ENCODE assay signal across 14 cellular contexts in the genomic region with DNA sequence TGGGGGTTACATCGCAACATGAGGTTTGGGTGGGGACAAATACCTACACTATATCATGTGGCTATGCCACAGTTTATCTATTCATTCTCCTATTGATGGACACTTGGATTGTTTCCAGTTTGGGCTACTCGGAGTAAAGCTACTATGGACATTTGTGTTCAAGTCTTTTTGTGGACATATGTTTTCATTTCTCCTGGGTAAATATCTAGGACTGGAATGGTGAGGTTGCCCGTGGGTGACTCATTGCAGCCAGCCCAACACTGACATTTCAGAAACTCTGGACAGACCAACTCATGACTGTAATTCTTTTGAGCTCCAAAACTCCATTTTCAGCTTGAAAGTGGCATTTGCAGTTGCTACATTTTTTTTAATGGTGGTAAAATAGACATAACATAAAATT.
"Had no signal": no experiment of that assay in that cellular context is flagged by ENCODE, and none has a peak within 500 bp of the region (broad histone marks: within the 10 kb centered on the region; RNA-seq: fewer than 3 reads in every experiment).

No MANE protein-coding gene starts in this region.

- DNase-seq: activated CD4-positive, alpha-beta T cell treated with anti-CD3 and anti-CD28 coated beads for 36 hours; activated naive CD4-positive, alpha-beta T cell treated with Interleukin-2 at 50 U/mL for 16 hours; central memory CD4-positive, alpha-beta T cell; effector CD8-positive, alpha-beta T cell; head of caudate nucleus; mucosa of descending colon; naive thymus-derived CD8-positive, alpha-beta T cell; right lobe of liver; stimulated activated naive CD4-positive, alpha-beta T cell had no signal

- H3K4me3 ChIP-seq: coronary artery, mucosa of descending colon, prostate gland, right lobe of liver, suprapubic skin had no signal

- H3K27ac ChIP-seq: coronary artery, neutrophil, prostate gland, right lobe of liver, suprapubic skin, VCaP had no signal

- H3K27me3 ChIP-seq: neutrophil, right lobe of liver, suprapubic skin had no signal

- H3K4me1 ChIP-seq: prostate gland, right lobe of liver, suprapubic skin had no signal

- H3K9me3 ChIP-seq: mucosa of descending colon, neutrophil, prostate gland, right lobe of liver, suprapubic skin had no signal

- H3K36me3 ChIP-seq: neutrophil, prostate gland, right lobe of liver, suprapubic skin had no signal
